1 cellular context compared by ENCODE assay signal in genomic region chr12:131362290-131363211, GRCh38.
TF ChIP-seq lines count a peak whose summit lies in the region.

No MANE protein-coding gene starts in this region.

TF ChIP-seq in K562, 482 proteins besides CTCF, POLR2A, EP300 and RAD21 (continued from another document and continues in another):
- TF ChIP-seq ZNF512 (tag; IDR thresholded peaks at IDR 0.05): no peak
- TF ChIP-seq BCOR (IDR thresholded peaks at IDR 0.05): no peak
- TF ChIP-seq GATAD2B (IDR thresholded peaks at IDR 0.05; ENCODE audit: borderline replicate concordance): no peak
- no peak for TF ChIP-seq CSDE1 (IDR thresholded peaks at IDR 0.05)
- TF ChIP-seq, protein P1, sequence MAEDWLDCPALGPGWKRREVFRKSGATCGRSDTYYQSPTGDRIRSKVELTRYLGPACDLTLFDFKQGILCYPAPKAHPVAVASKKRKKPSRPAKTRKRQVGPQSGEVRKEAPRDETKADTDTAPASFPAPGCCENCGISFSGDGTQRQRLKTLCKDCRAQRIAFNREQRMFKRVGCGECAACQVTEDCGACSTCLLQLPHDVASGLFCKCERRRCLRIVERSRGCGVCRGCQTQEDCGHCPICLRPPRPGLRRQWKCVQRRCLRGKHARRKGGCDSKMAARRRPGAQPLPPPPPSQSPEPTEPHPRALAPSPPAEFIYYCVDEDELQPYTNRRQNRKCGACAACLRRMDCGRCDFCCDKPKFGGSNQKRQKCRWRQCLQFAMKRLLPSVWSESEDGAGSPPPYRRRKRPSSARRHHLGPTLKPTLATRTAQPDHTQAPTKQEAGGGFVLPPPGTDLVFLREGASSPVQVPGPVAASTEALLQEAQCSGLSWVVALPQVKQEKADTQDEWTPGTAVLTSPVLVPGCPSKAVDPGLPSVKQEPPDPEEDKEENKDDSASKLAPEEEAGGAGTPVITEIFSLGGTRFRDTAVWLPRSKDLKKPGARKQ (CRISPR knock-in tag; IDR thresholded peaks at IDR 0.05): peak; percentile 98
- no peak for TF ChIP-seq NR0B1 (IDR thresholded peaks at IDR 0.05; ENCODE audit: partially characterized antibody)
- TF ChIP-seq ATF4 (CRISPR knock-in tag; IDR thresholded peaks at IDR 0.05): peak; percentile 98
- peak; percentile 97 for TF ChIP-seq ZFPM2 (CRISPR knock-in tag; IDR thresholded peaks at IDR 0.05)
- TF ChIP-seq TARDBP (IDR thresholded peaks at IDR 0.05): no peak
- TF ChIP-seq SMAD1 (IDR thresholded peaks at IDR 0.05; ENCODE audit: low read depth, low read length, partially characterized antibody): no peak
- TF ChIP-seq CBFA2T3 (IDR thresholded peaks at IDR 0.05): peak; percentile 45; the same call in 1 of the 2 replicates
- TF ChIP-seq ZC3H8 (IDR thresholded peaks at IDR 0.05): no peak
- no peak for TF ChIP-seq EZH2 (IDR thresholded peaks at IDR 0.05; ENCODE audit: borderline replicate concordance, low read depth, low read length)
- TF ChIP-seq PHTF2 (CRISPR knock-in tag; IDR thresholded peaks at IDR 0.05): peak; percentile 97
- TF ChIP-seq MCM5 (IDR thresholded peaks at IDR 0.05; ENCODE audit: low read depth): no peak
- peak; percentile 98 for TF ChIP-seq TCF15 (CRISPR knock-in tag; IDR thresholded peaks at IDR 0.05)
- TF ChIP-seq SIN3A (IDR thresholded peaks at IDR 0.05; ENCODE audit: borderline replicate concordance in 2 of 2, control insufficient read depth in 1 of 2, low read depth in 2 of 2, low read length in 2 of 2): no peak
- no peak for TF ChIP-seq LARP7 (IDR thresholded peaks at IDR 0.05)
- TF ChIP-seq BCL6 (CRISPR knock-in tag; IDR thresholded peaks at IDR 0.05): peak; percentile 99
- TF ChIP-seq CHD2 (IDR thresholded peaks at IDR 0.05; ENCODE audit: low read depth, low read length): no peak
- peak; percentile 65; the same call in 1 of the 2 replicates for TF ChIP-seq VEZF1 (CRISPR knock-in tag; IDR thresholded peaks at IDR 0.05)
- TF ChIP-seq ZNF551 (CRISPR knock-in tag; IDR thresholded peaks at IDR 0.05): peak; percentile 93
- TF ChIP-seq TEAD2 (tag; IDR thresholded peaks at IDR 0.05): peak; percentile 82
- no peak for TF ChIP-seq NFE2 (IDR thresholded peaks at IDR 0.05; ENCODE audit: low read depth)
- 0 out of 2 replicates have a peak, but pooled peaks have one; percentile 15 for TF ChIP-seq MTA2 (IDR thresholded peaks at IDR 0.05; ENCODE audit: low read depth)
- peak; percentile 98 for TF ChIP-seq ZNF830 (CRISPR knock-in tag; IDR thresholded peaks at IDR 0.05)
- TF ChIP-seq MTA3 (IDR thresholded peaks at IDR 0.05; ENCODE audit: borderline replicate concordance): 0 out of 2 replicates have a peak, but pooled peaks have one; percentile 50
- peak; percentile 78 for TF ChIP-seq ESRRA (IDR thresholded peaks at IDR 0.05; ENCODE audit: borderline replicate concordance, low read depth)
- no peak for TF ChIP-seq ZNF146 (CRISPR knock-in tag; IDR thresholded peaks at IDR 0.05; ENCODE audit: unreplicated experiment)
- TF ChIP-seq ZNF174 (CRISPR knock-in tag; IDR thresholded peaks at IDR 0.05): peak; percentile 94; the same call in 1 of the 2 replicates
- no peak for TF ChIP-seq TAF9B (IDR thresholded peaks at IDR 0.05; ENCODE audit: partially characterized antibody)
- no peak for TF ChIP-seq CEBPZ (IDR thresholded peaks at IDR 0.05; ENCODE audit: borderline replicate concordance, low read depth, low read length)
- TF ChIP-seq PML (IDR thresholded peaks at IDR 0.05; ENCODE audit: low read length): no peak
- TF ChIP-seq ZNF707 (CRISPR knock-in tag; conservative IDR thresholded peaks at IDR 0.05): peak; percentile 88
- no peak for TF ChIP-seq STAG1 (CRISPR knock-in tag; IDR thresholded peaks at IDR 0.05; ENCODE audit: borderline replicate concordance)
- TF ChIP-seq OTX1 (CRISPR knock-in tag; IDR thresholded peaks at IDR 0.05): peak; percentile 99
- TF ChIP-seq ZNF785 (CRISPR knock-in tag; IDR thresholded peaks at IDR 0.05): peak; percentile 96
- no peak for TF ChIP-seq FOXA1 (IDR thresholded peaks at IDR 0.05; ENCODE audit: borderline replicate concordance)
- peak; percentile 30; the same call in 1 of the 2 replicates for TF ChIP-seq ZBTB2 (IDR thresholded peaks at IDR 0.05)
- TF ChIP-seq, protein P2, sequence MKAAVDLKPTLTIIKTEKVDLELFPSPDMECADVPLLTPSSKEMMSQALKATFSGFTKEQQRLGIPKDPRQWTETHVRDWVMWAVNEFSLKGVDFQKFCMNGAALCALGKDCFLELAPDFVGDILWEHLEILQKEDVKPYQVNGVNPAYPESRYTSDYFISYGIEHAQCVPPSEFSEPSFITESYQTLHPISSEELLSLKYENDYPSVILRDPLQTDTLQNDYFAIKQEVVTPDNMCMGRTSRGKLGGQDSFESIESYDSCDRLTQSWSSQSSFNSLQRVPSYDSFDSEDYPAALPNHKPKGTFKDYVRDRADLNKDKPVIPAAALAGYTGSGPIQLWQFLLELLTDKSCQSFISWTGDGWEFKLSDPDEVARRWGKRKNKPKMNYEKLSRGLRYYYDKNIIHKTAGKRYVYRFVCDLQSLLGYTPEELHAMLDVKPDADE (conservative IDR thresholded peaks at IDR 0.05; ENCODE audit: control insufficient read depth, low read depth, low read length): no peak
- TF ChIP-seq ILK (tag; IDR thresholded peaks at IDR 0.05; ENCODE audit: borderline replicate concordance, low read depth): peak; percentile 97
- TF ChIP-seq PCBP2 (IDR thresholded peaks at IDR 0.05; ENCODE audit: low read depth, low read length, poor library complexity, severe bottlenecking): no peak
- TF ChIP-seq MEF2A (IDR thresholded peaks at IDR 0.05; ENCODE audit: control insufficient read depth, low read depth, low read length): no peak
- TF ChIP-seq ZFP30 (CRISPR knock-in tag; IDR thresholded peaks at IDR 0.05; ENCODE audit: borderline replicate concordance): peak; percentile 74; the same call in 1 of the 2 replicates
- TF ChIP-seq ZNF668 (CRISPR knock-in tag; IDR thresholded peaks at IDR 0.05): peak; percentile 100
- peak; percentile 98 for TF ChIP-seq ZNF444 (CRISPR knock-in tag; IDR thresholded peaks at IDR 0.05)
- no peak for TF ChIP-seq SMARCA5 (IDR thresholded peaks at IDR 0.05)
- TF ChIP-seq RFX7 (CRISPR knock-in tag; IDR thresholded peaks at IDR 0.05): peak; percentile 91
- peak; percentile 99 for TF ChIP-seq HMG20A (CRISPR knock-in tag; conservative IDR thresholded peaks at IDR 0.05)
- TF ChIP-seq HINFP (tag; conservative IDR thresholded peaks at IDR 0.05; ENCODE audit: low read depth): peak; percentile 89
- no peak for TF ChIP-seq CBX8 (IDR thresholded peaks at IDR 0.05; ENCODE audit: borderline replicate concordance, extremely low read depth, low read depth, low read length, poor library complexity, severe bottlenecking)
- TF ChIP-seq MAFG (tag; conservative IDR thresholded peaks at IDR 0.05): peak; percentile 51
- TF ChIP-seq, protein P3, sequence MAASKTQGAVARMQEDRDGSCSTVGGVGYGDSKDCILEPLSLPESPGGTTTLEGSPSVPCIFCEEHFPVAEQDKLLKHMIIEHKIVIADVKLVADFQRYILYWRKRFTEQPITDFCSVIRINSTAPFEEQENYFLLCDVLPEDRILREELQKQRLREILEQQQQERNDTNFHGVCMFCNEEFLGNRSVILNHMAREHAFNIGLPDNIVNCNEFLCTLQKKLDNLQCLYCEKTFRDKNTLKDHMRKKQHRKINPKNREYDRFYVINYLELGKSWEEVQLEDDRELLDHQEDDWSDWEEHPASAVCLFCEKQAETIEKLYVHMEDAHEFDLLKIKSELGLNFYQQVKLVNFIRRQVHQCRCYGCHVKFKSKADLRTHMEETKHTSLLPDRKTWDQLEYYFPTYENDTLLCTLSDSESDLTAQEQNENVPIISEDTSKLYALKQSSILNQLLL (CRISPR knock-in tag; IDR thresholded peaks at IDR 0.05; ENCODE audit: borderline replicate concordance): no peak
- peak; percentile 96 for TF ChIP-seq ZNF780A (CRISPR knock-in tag; IDR thresholded peaks at IDR 0.05)
- TF ChIP-seq PTTG1 (tag; IDR thresholded peaks at IDR 0.05; ENCODE audit: low read depth): peak; percentile 98
- TF ChIP-seq BMI1 (IDR thresholded peaks at IDR 0.05; ENCODE audit: low read length): no peak
